In genomic region chr7:39589323-39590111, GRCh38 we compare ENCODE assay signal across 8 cellular contexts. TPM values are rescaled to one million over a fixed set of nuclear protein-coding genes. Genes with fewer than 3 reads are reported as not detected.
A peak's percentile ranks its signal among the peaks of the same experiment; 100 is the strongest.
DNase-seq lines count a peak whose midpoint lies in the region; ATAC-seq and TF ChIP-seq lines count a peak whose summit lies in the region.

No MANE protein-coding gene starts in this region.

- intact Hi-C loops in CD4-positive, alpha-beta T cell (cut with DNase I, micrococcal nuclease) = loop anchor here (1.0 to 10.0 kb wide), 3 partner anchors 34 to 355 kb away; partner anchors contain the start of gene RALA (in 1 of the 2)
- intact Hi-C loops in ascending aorta (cut with DNase I) = no loop called here

- peak overlapping the region; percentile 0 for H3K4me3 ChIP-seq in adipocyte (ENCODE audit: low read length)
- H3K4me3 ChIP-seq in ascending aorta = no peak overlapping the region

- peak; percentile 82 for ATAC-seq in CD4-positive, alpha-beta T cell (ENCODE audit: poor library complexity)
- ATAC-seq in GM19455 (IDR thresholded peaks at IDR 0.05; ENCODE audit: unreplicated experiment) (peak; percentile 88), HG03460 (IDR thresholded peaks at IDR 0.05; ENCODE audit: unreplicated experiment) (peak; percentile 93)
- peak; percentile 94 for ATAC-seq in stimulated activated memory B cell treated with anti-CD40 and anti-IgM and Interleukin-4, amounts not matched to agents 10 μg/mL and 1 μg/mL and 100 μg/mL, for 72 hours

- H3K4me3 Mint-ChIP-seq in CD4-positive, alpha-beta T cell = peak overlapping the region; percentile 2
- no peak overlapping the region for H3K4me3 Mint-ChIP-seq in stimulated activated memory B cell treated with anti-CD40 and anti-IgM and Interleukin-4, amounts not matched to agents 10 μg/mL and 1 μg/mL and 100 μg/mL, for 72 hours

- H3K27me3 ChIP-seq in CD4-positive, alpha-beta T cell (ENCODE audit: control insufficient read depth, insufficient read depth, low read length) = no peaks in the 10 kb centered on the region
- no peaks in the 10 kb centered on the region for H3K27me3 ChIP-seq in adipocyte (replicated peaks; ENCODE audit: control insufficient read depth, insufficient read depth, low read length)
- no peaks in the 10 kb centered on the region for H3K27me3 ChIP-seq in ascending aorta

- peaks cover 27% of the 10 kb centered on the region for H3K4me1 Mint-ChIP-seq in CD4-positive, alpha-beta T cell (ENCODE audit: low read depth)
- H3K4me1 Mint-ChIP-seq in stimulated activated memory B cell treated with anti-CD40 and anti-IgM and Interleukin-4, amounts not matched to agents 10 μg/mL and 1 μg/mL and 100 μg/mL, for 72 hours = peaks cover 13% of the 10 kb centered on the region

- peak overlapping the region; percentile 52 for H3K27ac Mint-ChIP-seq in CD4-positive, alpha-beta T cell
- H3K27ac Mint-ChIP-seq in stimulated activated memory B cell treated with anti-CD40 and anti-IgM and Interleukin-4, amounts not matched to agents 10 μg/mL and 1 μg/mL and 100 μg/mL, for 72 hours = peak overlapping the region; percentile 47

- in situ Hi-C loops in SK-MEL-5 (cut with HindIII; ENCODE audit: low pct_unique_long_range_greater_than_20kb, low sequenced_read_pairs) = no loop called here

- peak in 9 of 10 experiments; percentile 24 to 59 (median 43) for DNase-seq in CD4-positive, alpha-beta T cell
- DNase-seq in SK-MEL-5 (ENCODE audit: low read depth, low spot score) = peak; percentile 97
- DNase-seq in adipocyte (ENCODE audit: low read depth) = peak; percentile 88
- DNase-seq in left kidney (ENCODE audit: low read depth, low spot score) = peak; percentile 26
- no peak for DNase-seq in ascending aorta (ENCODE audit: low spot score in 2 of 2)

- H3K4me1 ChIP-seq in adipocyte (ENCODE audit: control insufficient read depth, insufficient read depth, low read length) (peaks cover 27% of the 10 kb centered on the region), ascending aorta (no peaks in the 10 kb centered on the region)

- POLR2A ChIA-PET in CD4-positive, alpha-beta T cell (lab: Charles Lee) = interaction anchor here (0.9 to 1.9 kb wide), 4 partner anchors 9 to 158 kb away, joined by 3 to 10 read pairs (median 4); partner anchors contain the start of gene RALA

- no peaks in the 10 kb centered on the region for H3K36me3 Mint-ChIP-seq in CD4-positive, alpha-beta T cell (ENCODE audit: low read depth)
- H3K36me3 Mint-ChIP-seq in stimulated activated memory B cell treated with anti-CD40 and anti-IgM and Interleukin-4, amounts not matched to agents 10 μg/mL and 1 μg/mL and 100 μg/mL, for 72 hours = peaks cover 4% of the 10 kb centered on the region

- H3K9me3 Mint-ChIP-seq in CD4-positive, alpha-beta T cell = no peaks in the 10 kb centered on the region
- H3K9me3 Mint-ChIP-seq in stimulated activated memory B cell treated with anti-CD40 and anti-IgM and Interleukin-4, amounts not matched to agents 10 μg/mL and 1 μg/mL and 100 μg/mL, for 72 hours = no peaks in the 10 kb centered on the region

- TF ChIP-seq CTCF in CD4-positive, alpha-beta T cell (IDR thresholded peaks at IDR 0.05) = no peak
- TF ChIP-seq CTCF in ascending aorta (IDR thresholded peaks at IDR 0.05) = no peak

- H3K9me3 ChIP-seq in CD4-positive, alpha-beta T cell (ENCODE audit: control insufficient read depth, low read length) = no peaks in the 10 kb centered on the region
- H3K9me3 ChIP-seq in adipocyte (ENCODE audit: control insufficient read depth, low read length) (no peaks in the 10 kb centered on the region), ascending aorta (no peaks in the 10 kb centered on the region)

- CTCF ChIA-PET in CD4-positive, alpha-beta T cell (lab: Charles Lee) = interaction anchor here (1.0 to 1.9 kb wide), 4 partner anchors 9 to 157 kb away, joined by 3 to 12 read pairs (median 4); no protein-coding TSS in a partner anchor

- H3K27ac ChIP-seq in CD4-positive, alpha-beta T cell (ENCODE audit: low read depth, low read length) = no peak overlapping the region
- no peak overlapping the region for H3K27ac ChIP-seq in ascending aorta

- H3K27me3 Mint-ChIP-seq in CD4-positive, alpha-beta T cell = no peaks in the 10 kb centered on the region
- H3K27me3 Mint-ChIP-seq in stimulated activated memory B cell treated with anti-CD40 and anti-IgM and Interleukin-4, amounts not matched to agents 10 μg/mL and 1 μg/mL and 100 μg/mL, for 72 hours = no peaks in the 10 kb centered on the region

- no peak overlapping the region for H3K9ac ChIP-seq in adipocyte (ENCODE audit: low read length)

- H3K36me3 ChIP-seq in adipocyte (ENCODE audit: control insufficient read depth, insufficient read depth, low read length, severe bottlenecking) (no peaks in the 10 kb centered on the region), ascending aorta (no peaks in the 10 kb centered on the region)

RNA-seq across cellular contexts. Expression of gene YAE1, which starts 23.3 kb away (rescaled TPM):
- total RNA-seq in CD4-positive, alpha-beta T cell = 1 to 10 TPM; 5.0 to 7.4 TPM
- 50.5 and 51.5 TPM in 2 replicates for total RNA-seq in SK-MEL-5 (2014; rRNA removed; shearing (Covaris generic))
- 21.5 and 28.6 TPM in 2 replicates for polyA plus RNA-seq in SK-MEL-5 (2015; cell fraction: cytosol; rRNA removed)
- polyA plus RNA-seq in SK-MEL-5 (2015; cell fraction: nucleus; rRNA removed) = 52.1 and 63.2 TPM in 2 replicates
- 3.3 TPM for total RNA-seq in ascending aorta

RNA-seq across cellular contexts. Expression of gene RALA, which starts 33.9 kb away (rescaled TPM):
- 10 to 100 TPM; 24.5 to 27.5 TPM for total RNA-seq in CD4-positive, alpha-beta T cell
- total RNA-seq in SK-MEL-5 (2014; rRNA removed; shearing (Covaris generic)) = 17.6 and 20.3 TPM in 2 replicates
- 35.7 and 37.7 TPM in 2 replicates for polyA plus RNA-seq in SK-MEL-5 (2015; cell fraction: cytosol; rRNA removed)
- polyA plus RNA-seq in SK-MEL-5 (2015; cell fraction: nucleus; rRNA removed) = 11.8 and 23.2 TPM in 2 replicates
- 6.0 TPM for total RNA-seq in ascending aorta

Comparison
In these comparisons a context has a peak if more than half of its experiments do, and no peak if none do; other contexts are left out.
1. DNase-seq: peak in CD4-positive, alpha-beta T cell (9 of 10), SK-MEL-5 (single experiment), adipocyte (single experiment) and left kidney (single experiment); none in ascending aorta (0 of 2).
2. Peak in every context shown above with its lines, with median percentiles within 50 percentile points of each other: ATAC-seq.